1 cellular context compared by ENCODE assay signal in the genomic region with DNA sequence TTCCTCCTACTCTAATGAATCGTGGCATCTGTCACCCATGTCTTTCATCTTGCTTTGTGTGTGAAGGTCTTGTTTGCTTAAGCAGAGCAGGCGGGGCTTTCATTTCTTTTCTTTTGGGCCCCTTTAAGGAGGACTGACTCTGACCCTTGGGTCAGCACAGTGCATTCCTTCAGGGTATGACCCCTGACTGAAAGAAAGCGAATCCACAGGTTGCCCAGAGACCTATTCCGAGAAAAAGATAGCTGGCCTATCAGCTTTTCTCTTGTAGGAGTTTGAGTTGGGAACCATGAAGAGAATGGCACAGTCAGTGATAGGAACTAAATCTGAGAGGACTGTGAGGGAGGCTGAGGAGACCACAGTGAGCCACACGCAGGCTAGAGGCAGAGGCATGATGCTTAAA.
TF ChIP-seq lines count a peak whose summit lies in the region.

No MANE protein-coding gene starts in this region.

TF ChIP-seq in WTC11, 78 proteins besides CTCF, POLR2A, EP300 and RAD21 (continued from another document):
- TF ChIP-seq, protein P1, sequence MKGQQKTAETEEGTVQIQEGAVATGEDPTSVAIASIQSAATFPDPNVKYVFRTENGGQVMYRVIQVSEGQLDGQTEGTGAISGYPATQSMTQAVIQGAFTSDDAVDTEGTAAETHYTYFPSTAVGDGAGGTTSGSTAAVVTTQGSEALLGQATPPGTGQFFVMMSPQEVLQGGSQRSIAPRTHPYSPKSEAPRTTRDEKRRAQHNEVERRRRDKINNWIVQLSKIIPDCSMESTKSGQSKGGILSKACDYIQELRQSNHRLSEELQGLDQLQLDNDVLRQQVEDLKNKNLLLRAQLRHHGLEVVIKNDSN (CRISPR knock-in tag; IDR thresholded peaks at IDR 0.05) = no peak
- TF ChIP-seq, protein P2, sequence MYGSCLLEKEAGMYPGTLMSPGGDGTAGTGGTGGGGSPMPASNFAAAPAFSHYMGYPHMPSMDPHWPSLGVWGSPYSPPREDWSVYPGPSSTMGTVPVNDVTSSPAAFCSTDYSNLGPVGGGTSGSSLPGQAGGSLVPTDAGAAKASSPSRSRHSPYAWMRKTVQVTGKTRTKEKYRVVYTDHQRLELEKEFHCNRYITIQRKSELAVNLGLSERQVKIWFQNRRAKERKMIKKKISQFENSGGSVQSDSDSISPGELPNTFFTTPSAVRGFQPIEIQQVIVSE (CRISPR knock-in tag; IDR thresholded peaks at IDR 0.05; ENCODE audit: borderline replicate concordance) = no peak
- TF ChIP-seq ZNF263 (CRISPR knock-in tag; IDR thresholded peaks at IDR 0.05; ENCODE audit: low read depth) (no peak), NR2C2 (CRISPR knock-in tag; IDR thresholded peaks at IDR 0.05) (no peak), GRHL2 (CRISPR knock-in tag; IDR thresholded peaks at IDR 0.05; ENCODE audit: insufficient replicate concordance, severe bottlenecking) (no peak), SOX15 (CRISPR knock-in tag; IDR thresholded peaks at IDR 0.05) (no peak), NR1H2 (CRISPR knock-in tag; IDR thresholded peaks at IDR 0.05) (no peak), NR3C1 (CRISPR knock-in tag; conservative IDR thresholded peaks at IDR 0.05; ENCODE audit: low read depth) (no peak), SMAD4 (CRISPR knock-in tag; IDR thresholded peaks at IDR 0.05) (no peak), RORB (CRISPR knock-in tag; IDR thresholded peaks at IDR 0.05) (no peak), ZBTB21 (CRISPR knock-in tag; IDR thresholded peaks at IDR 0.05; ENCODE audit: borderline replicate concordance) (no peak), TP53 (CRISPR knock-in tag; IDR thresholded peaks at IDR 0.05) (no peak), ZNF138 (CRISPR knock-in tag; conservative IDR thresholded peaks at IDR 0.05) (no peak), IRF2 (CRISPR knock-in tag; IDR thresholded peaks at IDR 0.05; ENCODE audit: borderline replicate concordance, low read depth) (no peak), ELF4 (CRISPR knock-in tag; IDR thresholded peaks at IDR 0.05; ENCODE audit: low read depth) (no peak)
- TF ChIP-seq, protein P3, sequence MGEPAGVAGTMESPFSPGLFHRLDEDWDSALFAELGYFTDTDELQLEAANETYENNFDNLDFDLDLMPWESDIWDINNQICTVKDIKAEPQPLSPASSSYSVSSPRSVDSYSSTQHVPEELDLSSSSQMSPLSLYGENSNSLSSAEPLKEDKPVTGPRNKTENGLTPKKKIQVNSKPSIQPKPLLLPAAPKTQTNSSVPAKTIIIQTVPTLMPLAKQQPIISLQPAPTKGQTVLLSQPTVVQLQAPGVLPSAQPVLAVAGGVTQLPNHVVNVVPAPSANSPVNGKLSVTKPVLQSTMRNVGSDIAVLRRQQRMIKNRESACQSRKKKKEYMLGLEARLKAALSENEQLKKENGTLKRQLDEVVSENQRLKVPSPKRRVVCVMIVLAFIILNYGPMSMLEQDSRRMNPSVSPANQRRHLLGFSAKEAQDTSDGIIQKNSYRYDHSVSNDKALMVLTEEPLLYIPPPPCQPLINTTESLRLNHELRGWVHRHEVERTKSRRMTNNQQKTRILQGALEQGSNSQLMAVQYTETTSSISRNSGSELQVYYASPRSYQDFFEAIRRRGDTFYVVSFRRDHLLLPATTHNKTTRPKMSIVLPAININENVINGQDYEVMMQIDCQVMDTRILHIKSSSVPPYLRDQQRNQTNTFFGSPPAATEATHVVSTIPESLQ (CRISPR knock-in tag; IDR thresholded peaks at IDR 0.05) = no peak
- TF ChIP-seq, protein P4, sequence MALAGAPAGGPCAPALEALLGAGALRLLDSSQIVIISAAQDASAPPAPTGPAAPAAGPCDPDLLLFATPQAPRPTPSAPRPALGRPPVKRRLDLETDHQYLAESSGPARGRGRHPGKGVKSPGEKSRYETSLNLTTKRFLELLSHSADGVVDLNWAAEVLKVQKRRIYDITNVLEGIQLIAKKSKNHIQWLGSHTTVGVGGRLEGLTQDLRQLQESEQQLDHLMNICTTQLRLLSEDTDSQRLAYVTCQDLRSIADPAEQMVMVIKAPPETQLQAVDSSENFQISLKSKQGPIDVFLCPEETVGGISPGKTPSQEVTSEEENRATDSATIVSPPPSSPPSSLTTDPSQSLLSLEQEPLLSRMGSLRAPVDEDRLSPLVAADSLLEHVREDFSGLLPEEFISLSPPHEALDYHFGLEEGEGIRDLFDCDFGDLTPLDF (CRISPR knock-in tag; IDR thresholded peaks at IDR 0.05) = no peak
- TF ChIP-seq, protein P5, sequence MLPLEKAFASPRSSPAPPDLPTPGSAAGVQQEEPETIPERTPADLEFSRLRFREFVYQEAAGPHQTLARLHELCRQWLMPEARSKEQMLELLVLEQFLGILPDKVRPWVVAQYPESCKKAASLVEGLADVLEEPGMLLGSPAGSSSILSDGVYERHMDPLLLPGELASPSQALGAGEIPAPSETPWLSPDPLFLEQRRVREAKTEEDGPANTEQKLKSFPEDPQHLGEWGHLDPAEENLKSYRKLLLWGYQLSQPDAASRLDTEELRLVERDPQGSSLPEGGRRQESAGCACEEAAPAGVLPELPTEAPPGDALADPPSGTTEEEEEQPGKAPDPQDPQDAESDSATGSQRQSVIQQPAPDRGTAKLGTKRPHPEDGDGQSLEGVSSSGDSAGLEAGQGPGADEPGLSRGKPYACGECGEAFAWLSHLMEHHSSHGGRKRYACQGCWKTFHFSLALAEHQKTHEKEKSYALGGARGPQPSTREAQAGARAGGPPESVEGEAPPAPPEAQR (CRISPR knock-in tag; IDR thresholded peaks at IDR 0.05) = no peak
- TF ChIP-seq, protein P6, sequence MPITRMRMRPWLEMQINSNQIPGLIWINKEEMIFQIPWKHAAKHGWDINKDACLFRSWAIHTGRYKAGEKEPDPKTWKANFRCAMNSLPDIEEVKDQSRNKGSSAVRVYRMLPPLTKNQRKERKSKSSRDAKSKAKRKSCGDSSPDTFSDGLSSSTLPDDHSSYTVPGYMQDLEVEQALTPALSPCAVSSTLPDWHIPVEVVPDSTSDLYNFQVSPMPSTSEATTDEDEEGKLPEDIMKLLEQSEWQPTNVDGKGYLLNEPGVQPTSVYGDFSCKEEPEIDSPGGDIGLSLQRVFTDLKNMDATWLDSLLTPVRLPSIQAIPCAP (CRISPR knock-in tag; IDR thresholded peaks at IDR 0.05) = no peak
